1 cellular context compared by ENCODE assay signal in the genomic region with DNA sequence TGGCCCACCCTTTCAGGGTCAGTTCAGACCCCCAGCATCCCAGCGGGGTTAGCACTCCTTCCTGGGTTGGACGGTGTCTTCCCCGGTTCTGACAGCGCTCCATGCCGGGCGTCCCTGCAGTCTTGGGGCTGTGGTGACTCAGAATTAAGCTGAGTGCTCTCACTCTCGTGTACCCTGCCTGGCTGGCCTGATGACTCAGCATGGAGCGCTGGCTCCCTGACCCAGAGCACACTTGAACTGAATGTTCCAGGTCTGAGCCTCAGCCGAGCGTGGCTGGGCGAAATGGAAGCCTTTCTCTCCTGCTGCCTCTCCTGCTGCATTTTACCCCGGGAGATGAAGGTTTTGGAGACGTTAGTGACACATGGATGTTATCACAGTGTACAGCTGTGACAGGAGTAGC.
TF ChIP-seq lines count a peak whose summit lies in the region.

No MANE protein-coding gene starts in this region.

TF ChIP-seq in IMR-90, 13 proteins besides CTCF, POLR2A, EP300 and RAD21 (continued from another document):
- TF ChIP-seq, protein P1, sequence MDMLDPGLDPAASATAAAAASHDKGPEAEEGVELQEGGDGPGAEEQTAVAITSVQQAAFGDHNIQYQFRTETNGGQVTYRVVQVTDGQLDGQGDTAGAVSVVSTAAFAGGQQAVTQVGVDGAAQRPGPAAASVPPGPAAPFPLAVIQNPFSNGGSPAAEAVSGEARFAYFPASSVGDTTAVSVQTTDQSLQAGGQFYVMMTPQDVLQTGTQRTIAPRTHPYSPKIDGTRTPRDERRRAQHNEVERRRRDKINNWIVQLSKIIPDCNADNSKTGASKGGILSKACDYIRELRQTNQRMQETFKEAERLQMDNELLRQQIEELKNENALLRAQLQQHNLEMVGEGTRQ (IDR thresholded peaks at IDR 0.05; ENCODE audit: low read depth, low read length) = no peak
- TF ChIP-seq SMC3 (IDR thresholded peaks at IDR 0.05; ENCODE audit: low read depth, low read length) (0 out of 2 replicates have a peak, but pooled peaks have one; percentile 22), RCOR1 (IDR thresholded peaks at IDR 0.05; ENCODE audit: insufficient replicate concordance, low read length) (no peak), BHLHE40 (IDR thresholded peaks at IDR 0.05; ENCODE audit: low read depth, low read length) (peak; percentile 91), MXI1 (IDR thresholded peaks at IDR 0.05; ENCODE audit: borderline replicate concordance, low read depth, low read length) (peak; percentile 99), MAZ (IDR thresholded peaks at IDR 0.05; ENCODE audit: borderline replicate concordance, low read depth, low read length) (peak; percentile 68), MAFK (IDR thresholded peaks at IDR 0.05; ENCODE audit: low read depth, low read length) (peak; percentile 86), CEBPB (IDR thresholded peaks at IDR 0.05; ENCODE audit: low read depth, low read length) (no peak), NFE2L2 (IDR thresholded peaks at IDR 0.05; ENCODE audit: low read depth, low read length) (peak; percentile 86), FOS (IDR thresholded peaks at IDR 0.05; ENCODE audit: low read depth, low read length) (peak; percentile 95)
- TF ChIP-seq, protein P2, sequence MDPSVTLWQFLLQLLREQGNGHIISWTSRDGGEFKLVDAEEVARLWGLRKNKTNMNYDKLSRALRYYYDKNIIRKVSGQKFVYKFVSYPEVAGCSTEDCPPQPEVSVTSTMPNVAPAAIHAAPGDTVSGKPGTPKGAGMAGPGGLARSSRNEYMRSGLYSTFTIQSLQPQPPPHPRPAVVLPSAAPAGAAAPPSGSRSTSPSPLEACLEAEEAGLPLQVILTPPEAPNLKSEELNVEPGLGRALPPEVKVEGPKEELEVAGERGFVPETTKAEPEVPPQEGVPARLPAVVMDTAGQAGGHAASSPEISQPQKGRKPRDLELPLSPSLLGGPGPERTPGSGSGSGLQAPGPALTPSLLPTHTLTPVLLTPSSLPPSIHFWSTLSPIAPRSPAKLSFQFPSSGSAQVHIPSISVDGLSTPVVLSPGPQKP (IDR thresholded peaks at IDR 0.05; ENCODE audit: borderline replicate concordance, low read depth, low read length) = no peak
TF ChIP-seq in IMR-90: peak in this region for 7.
